19 cellular contexts compared by ENCODE assay signal in the genomic region with DNA sequence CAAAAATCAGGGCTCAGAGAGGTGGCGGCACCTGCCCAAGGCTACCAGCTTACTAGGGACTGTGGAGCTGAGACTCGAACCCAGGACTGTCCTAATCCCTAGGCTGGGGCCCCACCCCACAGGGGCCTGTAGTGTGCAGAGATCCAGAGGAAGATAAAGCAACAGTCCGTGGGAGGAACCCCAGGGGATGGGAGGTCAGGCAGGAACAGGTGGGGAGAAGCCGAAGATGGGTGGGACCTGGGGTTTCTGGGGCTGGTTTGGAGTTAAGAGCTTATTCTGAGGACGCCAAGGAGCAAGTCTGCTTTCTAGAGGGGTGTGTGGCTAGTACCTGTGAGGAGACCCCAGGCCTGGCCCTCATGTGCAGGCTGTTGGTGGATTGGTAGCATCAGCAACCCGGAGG. TPM values are rescaled to one million over a fixed set of nuclear protein-coding genes. Genes with fewer than 3 reads are reported as not detected.
DNase-seq lines count a peak whose midpoint lies in the region; ATAC-seq and TF ChIP-seq lines count a peak whose summit lies in the region.
"Had no signal": no experiment of that assay in that cellular context is flagged by ENCODE, and none has a peak within 500 bp of the region (broad histone marks: within the 10 kb centered on the region; RNA-seq: fewer than 3 reads in every experiment).

No MANE protein-coding gene starts in this region.

- CTCF ChIA-PET in activated CD8-positive, alpha-beta T cell treated with anti-CD3 and anti-CD28 coated beads, Interleukin-2, amount 10 ng/mL, durations not matched to agents 7 days and 5 days (lab: Charles Lee): interaction anchor here (0.7 to 1.5 kb wide), 3 partner anchors 21 to 120 kb away, joined by 3 read pairs; no protein-coding TSS in a partner anchor
- CTCF ChIA-PET in activated CD8-positive, alpha-beta T cell treated with anti-CD3 and anti-CD28 coated beads for 36 hours (lab: Charles Lee): interaction anchor here (1.0 to 2.0 kb wide), 6 partner anchors 9 to 77 kb away, joined by 3 to 5 read pairs (median 4); no protein-coding TSS in a partner anchor

- H2AFZ ChIP-seq in osteoblast (ENCODE audit: low read length): no peak overlapping the region
- H2AFZ ChIP-seq: GM23248 had no signal

- no peaks in the 10 kb centered on the region for H3K36me3 Mint-ChIP-seq in activated CD8-positive, alpha-beta T cell treated with anti-CD3 and anti-CD28 coated beads, Interleukin-2, amount 10 ng/mL, durations not matched to agents 7 days and 5 days (ENCODE audit: low read depth)
- no peaks in the 10 kb centered on the region for H3K36me3 Mint-ChIP-seq in activated CD8-positive, alpha-beta T cell treated with anti-CD3 and anti-CD28 coated beads for 36 hours (ENCODE audit: low read depth)
- no peaks in the 10 kb centered on the region for H3K36me3 Mint-ChIP-seq in central memory CD8-positive, alpha-beta T cell (ENCODE audit: insufficient read depth)
- H3K36me3 Mint-ChIP-seq: activated naive CD4-positive, alpha-beta T cell treated with anti-CD3 and anti-CD28 coated beads, Interleukin-2, amount 50 U/mL, for 72 hours had no signal

- no peaks in the 10 kb centered on the region for H3K36me3 ChIP-seq in osteoblast (ENCODE audit: insufficient read depth, low read length)
- H3K36me3 ChIP-seq: pancreas, right atrium auricular region, upper lobe of left lung had no signal

- POLR2A ChIA-PET in activated CD8-positive, alpha-beta T cell treated with anti-CD3 and anti-CD28 coated beads, Interleukin-2, amount 10 ng/mL, durations not matched to agents 7 days and 5 days (lab: Charles Lee): interaction anchor here (1.0 kb wide), 1 partner anchor 181 kb away, joined by 4 read pairs; no protein-coding TSS in a partner anchor
- POLR2A ChIA-PET in activated CD8-positive, alpha-beta T cell treated with anti-CD3 and anti-CD28 coated beads for 36 hours (lab: Charles Lee): no interaction called here

- no peak overlapping the region for H3K27ac ChIP-seq in osteoblast (ENCODE audit: low read depth, low read length)
- H3K27ac ChIP-seq: body of pancreas, GM23248, pancreas, right atrium auricular region, upper lobe of left lung had no signal

- no peaks in the 10 kb centered on the region for H3K9me3 Mint-ChIP-seq in activated CD8-positive, alpha-beta T cell treated with anti-CD3 and anti-CD28 coated beads, Interleukin-2, amount 10 ng/mL, durations not matched to agents 7 days and 5 days (ENCODE audit: insufficient read depth)
- no peaks in the 10 kb centered on the region for H3K9me3 Mint-ChIP-seq in activated CD8-positive, alpha-beta T cell treated with anti-CD3 and anti-CD28 coated beads for 36 hours
- no peaks in the 10 kb centered on the region for H3K9me3 Mint-ChIP-seq in central memory CD8-positive, alpha-beta T cell
- H3K9me3 Mint-ChIP-seq: activated CD4-positive, alpha-beta memory T cell treated with anti-CD3 and anti-CD28 coated beads, Interleukin-2, amount 10 ng/mL, durations not matched to agents 7 days and 5 days; activated naive CD4-positive, alpha-beta T cell treated with anti-CD3 and anti-CD28 coated beads, Interleukin-2, amount 50 U/mL, for 72 hours; endodermal cell had no signal

- peaks cover 2% of the 10 kb centered on the region for H3K27me3 Mint-ChIP-seq in activated CD8-positive, alpha-beta T cell treated with anti-CD3 and anti-CD28 coated beads, Interleukin-2, amount 10 ng/mL, durations not matched to agents 7 days and 5 days (ENCODE audit: low read depth)
- no peaks in the 10 kb centered on the region for H3K27me3 Mint-ChIP-seq in activated CD8-positive, alpha-beta T cell treated with anti-CD3 and anti-CD28 coated beads for 36 hours
- no peaks in the 10 kb centered on the region for H3K27me3 Mint-ChIP-seq in central memory CD8-positive, alpha-beta T cell
- H3K27me3 Mint-ChIP-seq: activated CD4-positive, alpha-beta memory T cell treated with anti-CD3 and anti-CD28 coated beads, Interleukin-2, amount 10 ng/mL, durations not matched to agents 7 days and 5 days had no signal

- peak overlapping the region; percentile 74 for H3K27ac Mint-ChIP-seq in activated CD8-positive, alpha-beta T cell treated with anti-CD3 and anti-CD28 coated beads, Interleukin-2, amount 10 ng/mL, durations not matched to agents 7 days and 5 days
- H3K27ac Mint-ChIP-seq in activated CD8-positive, alpha-beta T cell treated with anti-CD3 and anti-CD28 coated beads for 36 hours: no peak overlapping the region
- peak overlapping the region; percentile 25 for H3K27ac Mint-ChIP-seq in central memory CD8-positive, alpha-beta T cell (ENCODE audit: low read depth)
- H3K27ac Mint-ChIP-seq: endodermal cell had no signal

- H3K4me3 ChIP-seq in osteoblast (ENCODE audit: insufficient read depth, low read length): no peak overlapping the region
- H3K4me3 ChIP-seq: body of pancreas, GM23248, pancreas, right atrium auricular region, upper lobe of left lung had no signal

- H3K4me2 ChIP-seq in osteoblast (ENCODE audit: insufficient read depth, low read length): no peak overlapping the region

- no peaks in the 10 kb centered on the region for H3K27me3 ChIP-seq in osteoblast (ENCODE audit: insufficient read depth, low read length)
- H3K27me3 ChIP-seq: body of pancreas, pancreas, right atrium auricular region, upper lobe of left lung had no signal

- peak overlapping the region; percentile 42 for H3K4me3 Mint-ChIP-seq in activated CD8-positive, alpha-beta T cell treated with anti-CD3 and anti-CD28 coated beads, Interleukin-2, amount 10 ng/mL, durations not matched to agents 7 days and 5 days
- no peak overlapping the region for H3K4me3 Mint-ChIP-seq in activated CD8-positive, alpha-beta T cell treated with anti-CD3 and anti-CD28 coated beads for 36 hours
- peak overlapping the region; percentile 59 for H3K4me3 Mint-ChIP-seq in central memory CD8-positive, alpha-beta T cell
- H3K4me3 Mint-ChIP-seq: activated CD4-positive, alpha-beta memory T cell treated with anti-CD3 and anti-CD28 coated beads, Interleukin-2, amount 10 ng/mL, durations not matched to agents 7 days and 5 days; endodermal cell had no signal

- intact Hi-C loops in activated CD8-positive, alpha-beta T cell treated with anti-CD3 and anti-CD28 coated beads for 36 hours (cut with micrococcal nuclease): no loop called here

- no peak for DNase-seq in activated CD8-positive, alpha-beta T cell treated with anti-CD3 and anti-CD28 coated beads, Interleukin-2, amount 10 ng/mL, durations not matched to agents 7 days and 5 days
- no peak for DNase-seq in activated CD8-positive, alpha-beta T cell treated with anti-CD3 and anti-CD28 coated beads for 36 hours
- DNase-seq in central memory CD8-positive, alpha-beta T cell (ENCODE audit: low spot score in 2 of 2): no peak
- DNase-seq in osteoblast (ENCODE audit: insufficient read length, low spot score, missing footprints): peak; percentile 61
- DNase-seq in NCI-H146 treated with DMSO at 0.1 percent for 48 hours (lab: John Stamatoyannopoulos, UW; ENCODE audit: unreplicated experiment): no peak
- DNase-seq in anterior cingulate cortex (lab: John Stamatoyannopoulos, UW): no peak
- DNase-seq in epidermal melanocyte (ENCODE audit: insufficient read length, low spot score): no peak
- DNase-seq: 8988T, body of pancreas, endodermal cell, GM23248, NCI-H1436, NCI-H526, pancreas, upper lobe of left lung had no signal

- H3K4me1 ChIP-seq in osteoblast (ENCODE audit: insufficient read depth, low read length): no peaks in the 10 kb centered on the region
- H3K4me1 ChIP-seq: right atrium auricular region had no signal

- no peaks in the 10 kb centered on the region for H3K9me3 ChIP-seq in osteoblast (ENCODE audit: low read depth, low read length)
- H3K9me3 ChIP-seq: body of pancreas, pancreas, right atrium auricular region, upper lobe of left lung had no signal

- H4K20me1 ChIP-seq in osteoblast (ENCODE audit: insufficient read depth, low read length): no peaks in the 10 kb centered on the region

- H3K79me2 ChIP-seq in osteoblast (ENCODE audit: insufficient read depth, low read length): no peaks in the 10 kb centered on the region

- no peak for ATAC-seq in activated CD8-positive, alpha-beta T cell treated with anti-CD3 and anti-CD28 coated beads, Interleukin-2, amount 10 ng/mL, durations not matched to agents 7 days and 5 days
- ATAC-seq in activated CD8-positive, alpha-beta T cell treated with anti-CD3 and anti-CD28 coated beads for 36 hours: no peak
- ATAC-seq in HG03354 (IDR thresholded peaks at IDR 0.05; ENCODE audit: poor library complexity, severe bottlenecking, unreplicated experiment): peak; percentile 4
- ATAC-seq in central memory CD8-positive, alpha-beta T cell (replicated peaks; ENCODE audit: extremely low read depth, poor library complexity, severe bottlenecking): no peak
- ATAC-seq: body of pancreas had no signal

- no peak for TF ChIP-seq CTCF in activated CD8-positive, alpha-beta T cell treated with anti-CD3 and anti-CD28 coated beads for 36 hours (IDR thresholded peaks at IDR 0.05)
- TF ChIP-seq CTCF in osteoblast (IDR thresholded peaks at IDR 0.05; ENCODE audit: extremely low read depth, low read depth, low read length): no peak

- peaks cover 25% of the 10 kb centered on the region for H3K4me1 Mint-ChIP-seq in activated CD8-positive, alpha-beta T cell treated with anti-CD3 and anti-CD28 coated beads, Interleukin-2, amount 10 ng/mL, durations not matched to agents 7 days and 5 days (ENCODE audit: low read depth)
- H3K4me1 Mint-ChIP-seq in activated CD8-positive, alpha-beta T cell treated with anti-CD3 and anti-CD28 coated beads for 36 hours (ENCODE audit: low read depth): peaks cover 28% of the 10 kb centered on the region
- H3K4me1 Mint-ChIP-seq in central memory CD8-positive, alpha-beta T cell: peaks cover 17% of the 10 kb centered on the region
- H3K4me1 Mint-ChIP-seq: endodermal cell had no signal

RNA-seq across cellular contexts. Expression of gene C16orf74, which starts 14.9 kb away (rescaled TPM):
- under 1 TPM; 0.21 TPM for total RNA-seq in activated CD8-positive, alpha-beta T cell treated with anti-CD3 and anti-CD28 coated beads, Interleukin-2, amount 10 ng/mL, durations not matched to agents 7 days and 5 days
- 1 to 10 TPM; 1.1 to 1.4 TPM for total RNA-seq in activated CD8-positive, alpha-beta T cell treated with anti-CD3 and anti-CD28 coated beads for 36 hours
- 0.59 and 0.72 TPM in 2 replicates for total RNA-seq in osteoblast

RNA-seq across cellular contexts. Expression of gene GINS2, which starts 47.2 kb away (rescaled TPM):
- total RNA-seq in activated CD8-positive, alpha-beta T cell treated with anti-CD3 and anti-CD28 coated beads, Interleukin-2, amount 10 ng/mL, durations not matched to agents 7 days and 5 days: 10 to 100 TPM; 51.3 to 53.5 TPM
- 10 to 100 TPM; 59.9 to 62.9 TPM for total RNA-seq in activated CD8-positive, alpha-beta T cell treated with anti-CD3 and anti-CD28 coated beads for 36 hours
- total RNA-seq in osteoblast: 1.2 and 1.8 TPM in 2 replicates

Comparison
In these comparisons a context has a peak if more than half of its experiments do, and no peak if none do; other contexts are left out.
1. RNA of gene GINS2, which starts 47.2 kb away (total RNA-seq): 59.9 to 62.9 TPM in activated CD8-positive, alpha-beta T cell treated with anti-CD3 and anti-CD28 coated beads for 36 hours and 51.3 to 53.5 TPM in activated CD8-positive, alpha-beta T cell treated with anti-CD3 and anti-CD28 coated beads, Interleukin-2, amount 10 ng/mL, durations not matched to agents 7 days and 5 days; 1.2 to 1.8 TPM in osteoblast; every median in the first group is over 10 times any median in the second.